In the genomic region with DNA sequence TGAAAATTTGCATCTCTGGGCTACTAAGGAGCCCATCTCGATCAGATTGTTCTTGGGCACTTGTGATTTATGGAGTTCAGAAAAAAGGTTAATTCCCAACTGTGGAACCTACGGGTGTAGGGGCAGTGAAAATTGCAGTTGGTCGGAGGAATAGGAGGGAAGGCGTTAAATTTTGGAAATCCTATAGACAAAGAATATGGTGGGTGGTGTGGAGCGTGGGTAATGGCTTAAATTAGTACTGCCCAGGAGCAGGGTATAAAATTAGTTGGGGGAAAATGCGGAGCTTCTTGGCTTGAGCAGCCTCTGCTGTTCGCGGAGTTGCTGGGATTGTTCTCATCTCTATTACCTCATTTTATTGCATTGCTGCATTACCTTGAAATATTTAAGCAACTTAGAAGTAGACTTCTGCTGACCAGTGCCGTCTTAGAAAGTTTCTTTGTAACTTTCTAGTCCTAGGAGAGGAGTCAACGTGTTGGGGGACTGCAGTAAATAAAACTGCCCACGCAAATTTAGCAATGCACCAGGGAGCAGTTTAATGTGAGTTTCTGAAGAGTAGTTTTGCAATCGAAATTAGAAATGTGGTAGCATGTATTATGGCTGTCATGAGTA, we compare ENCODE assay signal across 8 cellular contexts. TPM values are rescaled to one million over a fixed set of nuclear protein-coding genes. Genes with fewer than 3 reads are reported as not detected.
A peak's percentile ranks its signal among the peaks of the same experiment; 100 is the strongest.
DNase-seq lines count a peak whose midpoint lies in the region; ATAC-seq and TF ChIP-seq lines count a peak whose summit lies in the region.

No MANE protein-coding gene starts in this region.

- no peaks in the 10 kb centered on the region for H3K9me3 ChIP-seq in SJCRH30 (replicated peaks)
- no peaks in the 10 kb centered on the region for H3K9me3 ChIP-seq in lung (ENCODE audit: control insufficient read depth in 2 of 2, insufficient read depth in 1 of 2, low read length in 1 of 2)
- no peaks in the 10 kb centered on the region for H3K9me3 ChIP-seq in upper lobe of left lung

- peaks cover 35% of the 10 kb centered on the region for H3K4me1 Mint-ChIP-seq in chondrocyte (ENCODE audit: low read depth)

- H3K27me3 Mint-ChIP-seq in chondrocyte (ENCODE audit: low read depth), result peaks cover 18% of the 10 kb centered on the region

- H3K36me3 ChIP-seq in SJCRH30 (peaks cover 28% of the 10 kb centered on the region), lung (ENCODE audit: control insufficient read depth in 2 of 2, insufficient read depth in 2 of 2, low read length in 2 of 2) (peaks cover 0 to 2% of the 10 kb centered on the region in 2 donors), upper lobe of left lung (peaks cover 0 to 19% (median 3%) of the 10 kb centered on the region in 4 donors)

- ATAC-seq in lung (ENCODE audit: insufficient read depth, low FRiP score), result no peak
- ATAC-seq in upper lobe of left lung (ENCODE audit: low FRiP score in 2 of 2), result peak in 1 of 2 donors; percentile 16
- ATAC-seq in GM19351 (IDR thresholded peaks at IDR 0.05; ENCODE audit: unreplicated experiment), result no peak

- H3K4me3 ChIP-seq in SJCRH30 (peak overlapping the region; percentile 67), lung (peak overlapping the region; percentile 81), upper lobe of left lung (peak overlapping the region; percentile 60 to 78 (median 62))

- TF ChIP-seq CTCF in chondrocyte (IDR thresholded peaks at IDR 0.05), result peak; percentile 28
- no peak for TF ChIP-seq CTCF in lung (IDR thresholded peaks at IDR 0.05; ENCODE audit: control extremely low read depth, extremely low read depth)
- TF ChIP-seq CTCF in upper lobe of left lung (IDR thresholded peaks at IDR 0.05), result no peak

- H3K27ac ChIP-seq in SJCRH30, result peak overlapping the region; percentile 67
- H3K27ac ChIP-seq in lung (ENCODE audit: low read depth in 1 of 2, low read length in 1 of 2), result peak overlapping the region; percentile 91
- peak overlapping the region; percentile 89 to 97 (median 94) for H3K27ac ChIP-seq in upper lobe of left lung

- H3K9me3 Mint-ChIP-seq in chondrocyte (ENCODE audit: low read depth), result no peaks in the 10 kb centered on the region

- no peaks in the 10 kb centered on the region for H3K36me3 Mint-ChIP-seq in chondrocyte (ENCODE audit: low read depth)

- peak overlapping the region; percentile 87 for H3K4me3 Mint-ChIP-seq in chondrocyte (ENCODE audit: unreplicated experiment)

- H3K27ac Mint-ChIP-seq in chondrocyte (ENCODE audit: unreplicated experiment), result peak overlapping the region; percentile 7

- TF ChIP-seq POLR2A in upper lobe of left lung (IDR thresholded peaks at IDR 0.05), result no peak

- peak; percentile 28 for DNase-seq in activated naive CD4-positive, alpha-beta T cell treated with Interleukin-2 at 50 U/mL for 16 hours
- no peak for DNase-seq in activated naive CD4-positive, alpha-beta T cell (lab: John Stamatoyannopoulos, UW)
- peak; percentile 35 to 66 for DNase-seq in SJCRH30
- DNase-seq in chondrocyte (ENCODE audit: low spot score), result no peak
- no peak for DNase-seq in lung (ENCODE audit: low spot score)
- DNase-seq in upper lobe of left lung, result peak in 1 of 2 donors; percentile 26
- DNase-seq in middle frontal gyrus (ENCODE audit: extremely low spot score, low spot score), result no peak

- H3K27me3 ChIP-seq in SJCRH30 (no peaks in the 10 kb centered on the region), lung (ENCODE audit: control insufficient read depth, insufficient read depth) (no peaks in the 10 kb centered on the region), upper lobe of left lung (no peaks in the 10 kb centered on the region)

- TF ChIP-seq EP300 in upper lobe of left lung (IDR thresholded peaks at IDR 0.05), result no peak

- WGBS in lung, 2 donors, result 2 to 3% methylated on average over 12 of the region's 12 CpGs
- 2 to 8% methylated on average over 12 of the region's 12 CpGs for WGBS in upper lobe of left lung, 2 donors

- H3K4me1 ChIP-seq in SJCRH30, result peaks cover 9% of the 10 kb centered on the region
- peaks cover 0 to 2% of the 10 kb centered on the region in 2 donors for H3K4me1 ChIP-seq in lung (ENCODE audit: control insufficient read depth in 2 of 2, insufficient read depth in 2 of 2, low read length in 2 of 2)
- peaks cover 9 to 40% (median 27%) of the 10 kb centered on the region in 4 donors for H3K4me1 ChIP-seq in upper lobe of left lung

RNA-seq across cellular contexts. Expression of gene S1PR1, which starts 0.5 kb away (rescaled TPM):
- 21.6 and 22.4 TPM in 2 replicates for total RNA-seq in SJCRH30 (2014; rRNA removed; shearing (Covaris generic))
- 0.15 to 0.40 TPM (median 0.17 TPM) in 3 replicates for total RNA-seq in chondrocyte
- total RNA-seq in lung, result 100 to 1,000 TPM; 106 to 130 TPM
- polyA plus RNA-seq in lung, result 100 to 1,000 TPM in 1 of 2 donors, 10 to 100 TPM in 1; 35.2 to 126 TPM
- total RNA-seq in upper lobe of left lung, result 100 to 1,000 TPM in 1 of 6 donors, 10 to 100 TPM in 5; 18.9 to 130 (median 76.5) TPM

Comparison
In these comparisons a context has a peak if more than half of its experiments do, and no peak if none do; other contexts are left out.
1. DNase-seq: peak in activated naive CD4-positive, alpha-beta T cell treated with Interleukin-2 at 50 U/mL for 16 hours (single experiment) and SJCRH30 (2 of 2); none in activated naive CD4-positive, alpha-beta T cell (0 of 4), chondrocyte (single experiment), lung (single experiment) and middle frontal gyrus (single experiment).
2. RNA of gene S1PR1, which starts 0.5 kb away (total RNA-seq): 106 to 130 TPM in lung, 18.9 to 130 TPM in upper lobe of left lung and 21.6 to 22.4 TPM in SJCRH30; 0.15 to 0.40 TPM in chondrocyte; every median in the first group is over 10 times any median in the second.
3. Peak in every context shown above with its lines, with median percentiles within 50 percentile points of each other: H3K27ac ChIP-seq and H3K4me3 ChIP-seq.